Comparison of ENCODE assay signal across 31 cellular contexts in the genomic region with DNA sequence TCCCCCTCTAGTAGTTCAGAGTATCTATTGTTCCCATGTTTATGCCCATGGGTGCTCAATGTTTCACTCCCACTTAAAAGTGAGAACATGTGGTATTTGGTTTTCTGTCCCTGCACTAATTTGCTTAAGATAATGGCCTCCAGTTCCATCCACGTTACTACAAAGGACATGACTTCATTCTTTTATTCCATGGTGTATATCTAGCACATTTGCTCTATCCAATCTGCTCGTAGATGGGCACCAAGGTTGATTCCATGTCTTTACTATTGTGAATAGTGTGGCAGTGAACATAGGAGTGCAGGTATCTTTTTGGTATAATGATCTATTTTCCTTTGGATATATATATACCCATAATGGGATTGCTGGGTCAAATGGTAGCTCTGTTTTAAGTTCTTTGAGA.
"Had no signal": no experiment of that assay in that cellular context is flagged by ENCODE, and none has a peak within 500 bp of the region (broad histone marks: within the 10 kb centered on the region; RNA-seq: fewer than 3 reads in every experiment).

No MANE protein-coding gene starts in this region.

- H3K27ac ChIP-seq: ascending aorta, breast epithelium, cardiac muscle cell, colonic mucosa, epithelial cell of prostate had no signal

- DNase-seq: activated CD4-positive, alpha-beta memory T cell treated with anti-CD3 and anti-CD28 coated beads, Interleukin-2, amount 10 ng/mL, durations not matched to agents 7 days and 5 days; activated CD4-positive, alpha-beta T cell treated with anti-CD3 and anti-CD28 coated beads for 1 hour; activated CD4-positive, alpha-beta T cell treated with anti-CD3 and anti-CD28 coated beads for 4 hours; activated CD4-positive, alpha-beta T cell treated with anti-CD3 and anti-CD28 coated beads, Interleukin-2, amount 10 ng/mL, durations not matched to agents 7 days and 5 days; activated CD4-positive, alpha-beta T cell treated with anti-CD3 and anti-CD28 coated beads, Interleukin-2, amount 50 U/mL, for 4 hours; activated CD4-positive, CD25-positive, alpha-beta regulatory T cell; activated CD8-positive, alpha-beta memory T cell treated with anti-CD3 and anti-CD28 coated beads, Interleukin-2, amount 50 U/mL, for 48 hours; activated gamma-delta T cell; activated naive CD4-positive, alpha-beta T cell; activated naive CD4-positive, alpha-beta T cell treated with anti-CD3 and anti-CD28 coated beads, Interleukin-2, amount 10 ng/mL, durations not matched to agents 7 days and 5 days; activated naive CD8-positive, alpha-beta T cell treated with anti-CD3 and anti-CD28 coated beads, Interleukin-2, amount 10 ng/mL, durations not matched to agents 7 days and 5 days; activated T-cell treated with anti-CD3 and anti-CD28 coated beads for 4 hours; activated T-cell treated with anti-CD3 and anti-CD28 coated beads, Interleukin-2, amount 50 U/mL, for 24 hours; activated T-cell treated with anti-CD3 and anti-CD28 coated beads, Interleukin-2, amount 50 U/mL, for 72 hours; central memory CD4-positive, alpha-beta T cell; cerebellar nuclear complex; colonic mucosa; effector CD8-positive, alpha-beta T cell; foreskin fibroblast; T-helper 17 cell; T1000 had no signal

- H3K27me3 ChIP-seq: ascending aorta, breast epithelium, cardiac muscle cell, colonic mucosa had no signal

- H3K27ac Mint-ChIP-seq: activated CD4-positive, alpha-beta memory T cell treated with anti-CD3 and anti-CD28 coated beads, Interleukin-2, amount 10 ng/mL, durations not matched to agents 7 days and 5 days; activated CD4-positive, alpha-beta T cell treated with anti-CD3 and anti-CD28 coated beads, Interleukin-2, amount 10 ng/mL, durations not matched to agents 7 days and 5 days; activated naive CD4-positive, alpha-beta T cell treated with anti-CD3 and anti-CD28 coated beads, Interleukin-2, amount 10 ng/mL, durations not matched to agents 7 days and 5 days; activated naive CD4-positive, alpha-beta T cell treated with anti-CD3 and anti-CD28 coated beads, Interleukin-2, amount 50 U/mL, for 72 hours; activated naive CD8-positive, alpha-beta T cell treated with anti-CD3 and anti-CD28 coated beads, Interleukin-2, amount 10 ng/mL, durations not matched to agents 7 days and 5 days; activated T-cell treated with anti-CD3 and anti-CD28 coated beads, Interleukin-2, amount 50 U/mL, for 24 hours; activated T-cell treated with anti-CD3 and anti-CD28 coated beads, Interleukin-2, amount 50 U/mL, for 72 hours; brain; T-helper 17 cell; T-helper 2 cell treated with Interferon-gamma antibody and Interleukin-4, amounts not matched to agents 5 μg/mL and 100 μg/mL, for 36 hours had no signal

- H3K27me3 Mint-ChIP-seq: activated CD4-positive, alpha-beta memory T cell treated with anti-CD3 and anti-CD28 coated beads, Interleukin-2, amount 10 ng/mL, durations not matched to agents 7 days and 5 days; activated CD4-positive, alpha-beta T cell treated with anti-CD3 and anti-CD28 coated beads, Interleukin-2, amount 10 ng/mL, durations not matched to agents 7 days and 5 days; activated naive CD8-positive, alpha-beta T cell treated with anti-CD3 and anti-CD28 coated beads, Interleukin-2, amount 10 ng/mL, durations not matched to agents 7 days and 5 days; activated T-cell treated with anti-CD3 and anti-CD28 coated beads, Interleukin-2, amount 50 U/mL, for 24 hours; brain; T-helper 17 cell had no signal

- H3K9me3 ChIP-seq: ascending aorta, breast epithelium, colonic mucosa had no signal

- H3K4me3 Mint-ChIP-seq: activated CD4-positive, alpha-beta memory T cell treated with anti-CD3 and anti-CD28 coated beads, Interleukin-2, amount 10 ng/mL, durations not matched to agents 7 days and 5 days; activated CD4-positive, alpha-beta T cell treated with anti-CD3 and anti-CD28 coated beads, Interleukin-2, amount 10 ng/mL, durations not matched to agents 7 days and 5 days; activated naive CD4-positive, alpha-beta T cell treated with anti-CD3 and anti-CD28 coated beads, Interleukin-2, amount 10 ng/mL, durations not matched to agents 7 days and 5 days; activated naive CD8-positive, alpha-beta T cell treated with anti-CD3 and anti-CD28 coated beads, Interleukin-2, amount 10 ng/mL, durations not matched to agents 7 days and 5 days; activated T-cell treated with anti-CD3 and anti-CD28 coated beads, Interleukin-2, amount 50 U/mL, for 24 hours; activated T-cell treated with anti-CD3 and anti-CD28 coated beads, Interleukin-2, amount 50 U/mL, for 72 hours; brain; T-helper 17 cell; T-helper 2 cell treated with Interferon-gamma antibody and Interleukin-4, amounts not matched to agents 5 μg/mL and 100 μg/mL, for 36 hours had no signal

- H3K36me3 Mint-ChIP-seq: activated naive CD4-positive, alpha-beta T cell treated with anti-CD3 and anti-CD28 coated beads, Interleukin-2, amount 10 ng/mL, durations not matched to agents 7 days and 5 days; activated naive CD4-positive, alpha-beta T cell treated with anti-CD3 and anti-CD28 coated beads, Interleukin-2, amount 50 U/mL, for 72 hours; brain had no signal

- FAIRE-seq: endometrium, endothelial cell of umbilical vein, frontal cortex had no signal

- H3K4me1 ChIP-seq: breast epithelium, colonic mucosa had no signal

- H3K4me3 ChIP-seq: ascending aorta, breast epithelium, cardiac muscle cell, colonic mucosa had no signal

- H3K36me3 ChIP-seq: ascending aorta, breast epithelium, cardiac muscle cell, colonic mucosa had no signal

- H3K9me3 Mint-ChIP-seq: activated CD4-positive, alpha-beta memory T cell treated with anti-CD3 and anti-CD28 coated beads, Interleukin-2, amount 10 ng/mL, durations not matched to agents 7 days and 5 days; activated CD4-positive, alpha-beta T cell treated with anti-CD3 and anti-CD28 coated beads, Interleukin-2, amount 10 ng/mL, durations not matched to agents 7 days and 5 days; activated naive CD4-positive, alpha-beta T cell treated with anti-CD3 and anti-CD28 coated beads, Interleukin-2, amount 10 ng/mL, durations not matched to agents 7 days and 5 days; activated naive CD4-positive, alpha-beta T cell treated with anti-CD3 and anti-CD28 coated beads, Interleukin-2, amount 50 U/mL, for 72 hours; activated naive CD8-positive, alpha-beta T cell treated with anti-CD3 and anti-CD28 coated beads, Interleukin-2, amount 10 ng/mL, durations not matched to agents 7 days and 5 days; activated T-cell treated with anti-CD3 and anti-CD28 coated beads, Interleukin-2, amount 50 U/mL, for 24 hours; activated T-cell treated with anti-CD3 and anti-CD28 coated beads, Interleukin-2, amount 50 U/mL, for 72 hours; T-helper 2 cell treated with Interferon-gamma antibody and Interleukin-4, amounts not matched to agents 5 μg/mL and 100 μg/mL, for 36 hours had no signal

- ATAC-seq: activated naive CD4-positive, alpha-beta T cell treated with anti-CD3 and anti-CD28 coated beads, Interleukin-2, amount 50 U/mL, for 72 hours; activated T-cell treated with anti-CD3 and anti-CD28 coated beads, Interleukin-2, amount 50 U/mL, for 72 hours; T-helper 17 cell had no signal
